25 cellular contexts compared by ENCODE assay signal in the genomic region with DNA sequence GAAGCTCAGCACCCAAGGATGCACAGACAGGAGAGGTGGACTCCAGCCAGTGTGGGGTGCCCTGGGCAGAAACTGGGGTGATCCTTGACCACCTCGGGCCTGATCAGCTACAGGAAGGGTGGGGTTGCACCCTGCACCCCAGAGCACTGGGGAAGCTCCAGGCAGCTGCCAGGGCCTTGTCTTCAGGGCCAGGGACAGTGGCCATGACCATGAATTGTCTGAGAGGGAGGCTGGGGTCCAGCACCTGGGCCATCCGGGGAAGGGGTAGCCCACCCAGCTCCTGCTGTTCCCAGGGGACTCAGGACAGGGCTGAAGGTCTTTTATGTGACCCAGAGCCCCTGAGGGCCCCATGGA. TPM values are rescaled to one million over a fixed set of nuclear protein-coding genes. Genes with fewer than 3 reads are reported as not detected.
DNase-seq lines count a peak whose midpoint lies in the region; ATAC-seq and TF ChIP-seq lines count a peak whose summit lies in the region.
"Had no signal": no experiment of that assay in that cellular context is flagged by ENCODE, and none has a peak within 500 bp of the region (broad histone marks: within the 10 kb centered on the region; RNA-seq: fewer than 3 reads in every experiment).

No MANE protein-coding gene starts in this region.

- H3K79me2 ChIP-seq in osteoblast (ENCODE audit: insufficient read depth, low read length) (no peaks in the 10 kb centered on the region), PC-9 (ENCODE audit: low read depth) (no peaks in the 10 kb centered on the region)

- H3K4me2 ChIP-seq in osteoblast (ENCODE audit: insufficient read depth, low read length) (no peak overlapping the region), PC-9 (no peak overlapping the region)
- H3K4me2 ChIP-seq: KMS-11 had no signal

- no peak overlapping the region for H2AFZ ChIP-seq in osteoblast (ENCODE audit: low read length)
- no peak overlapping the region for H2AFZ ChIP-seq in PC-9

- H3K27ac ChIP-seq in osteoblast (ENCODE audit: low read depth, low read length) (no peak overlapping the region), substantia nigra (ENCODE audit: low read depth, low read length, poor library complexity, severe bottlenecking) (peak overlapping the region; percentile 45), PC-9 (no peak overlapping the region)
- H3K27ac ChIP-seq: C4-2B, KMS-11 had no signal

- BruUV-seq in PC-9 (replicated peaks; lab: Mats Ljungman, UMichigan), result no TSS peak

- no peaks in the 10 kb centered on the region for H3K4me1 ChIP-seq in osteoblast (ENCODE audit: insufficient read depth, low read length)
- H3K4me1 ChIP-seq in PC-9 (replicated peaks; ENCODE audit: insufficient read depth), result no peaks in the 10 kb centered on the region; the same call in none of the 2 replicates

- H3K9me2 ChIP-seq in PC-9 (ENCODE audit: insufficient read depth), result no peaks in the 10 kb centered on the region

- peaks cover 10% of the 10 kb centered on the region; the same call in 1 of the 2 replicates for H3F3A ChIP-seq in PC-9 (ENCODE audit: insufficient read depth, low read depth)

- TF ChIP-seq CTCF in osteoblast (IDR thresholded peaks at IDR 0.05; ENCODE audit: extremely low read depth, low read depth, low read length), result no peak
- TF ChIP-seq CTCF in PC-9 (conservative IDR thresholded peaks at IDR 0.05), result no peak

- POLR2A ChIA-PET in PC-9 (lab: Charles Lee; ENCODE audit: unreplicated experiment), result no interaction called here

- no peak overlapping the region for H3K4me3 ChIP-seq in H7 (ENCODE audit: insufficient read depth, low read depth, low read length)
- no peak overlapping the region for H3K4me3 ChIP-seq in osteoblast (ENCODE audit: insufficient read depth, low read length)
- no peak overlapping the region for H3K4me3 ChIP-seq in PC-9

- no peaks in the 10 kb centered on the region for H3K9me3 ChIP-seq in osteoblast (ENCODE audit: low read depth, low read length)
- H3K9me3 ChIP-seq in PC-9 (ENCODE audit: insufficient read depth, low read depth), result peaks cover 8% of the 10 kb centered on the region; the same call in 1 of the 2 replicates

- H3K27me3 ChIP-seq in H7 (ENCODE audit: control insufficient read depth, insufficient read depth, low read length) (peaks cover 4% of the 10 kb centered on the region), osteoblast (ENCODE audit: insufficient read depth, low read length) (no peaks in the 10 kb centered on the region), PC-9 (ENCODE audit: insufficient read depth, low read depth) (peaks cover 26% of the 10 kb centered on the region)

- H4K20me1 ChIP-seq in osteoblast (ENCODE audit: insufficient read depth, low read length), result no peaks in the 10 kb centered on the region
- H4K20me1 ChIP-seq in PC-9 (ENCODE audit: insufficient read depth), result no peaks in the 10 kb centered on the region; the same call in 1 of the 2 replicates

- intact Hi-C loops in PC-9 (cut with micrococcal nuclease; ENCODE audit: unreplicated experiment), result no loop called here

- CTCF ChIA-PET in PC-9 (lab: Charles Lee), result no interaction called here

- peak; percentile 58 for DNase-seq in activated effector memory CD4-positive, alpha-beta T cell treated with anti-CD3 and anti-CD28 coated beads, Interleukin-2, amount 50 U/mL, for 16 hours
- DNase-seq in activated effector memory CD4-positive, alpha-beta T cell treated with Interleukin-2 at 50 U/mL for 16 hours, result no peak
- DNase-seq in H7 (peak; percentile 43), osteoblast (ENCODE audit: insufficient read length, low spot score, missing footprints) (peak; percentile 48), substantia nigra (lab: John Stamatoyannopoulos, UW) (no peak), PC-9 (no peak)
- no peak for DNase-seq in stimulated activated naive CD4-positive, alpha-beta T cell treated with Interleukin-2 at 50 U/mL for 16 hours (lab: John Stamatoyannopoulos, UW)
- DNase-seq: AML-193; Calu3; CD8-positive, alpha-beta memory T cell; DMS153; IMR-90; NCI-H1105; NCI-H1694; NCI-H2081; NCI-H2171; NCI-H524 treated with DMSO at 0.1 percent for 48 hours; NCI-H82 had no signal

- ATAC-seq in HG03342 (IDR thresholded peaks at IDR 0.05; ENCODE audit: unreplicated experiment), result no peak
- ATAC-seq: Right ventricle myocardium inferior had no signal

- H3K36me3 ChIP-seq in H7 (replicated peaks; ENCODE audit: control insufficient read depth, insufficient read depth, low read length), result no peaks in the 10 kb centered on the region
- H3K36me3 ChIP-seq in osteoblast (ENCODE audit: insufficient read depth, low read length), result no peaks in the 10 kb centered on the region
- no peaks in the 10 kb centered on the region for H3K36me3 ChIP-seq in PC-9 (ENCODE audit: low read depth)

RNA-seq across cellular contexts. Expression of gene IL17REL, which starts 17.5 kb away (rescaled TPM):
- 0.04 TPM in 1 of 2 replicates, not detected in the other for total RNA-seq in H7 (2014; rRNA removed; shearing (Covaris generic))
- total RNA-seq in osteoblast, result not detected in 2 replicates
- not detected in 2 replicates for total RNA-seq in PC-9 (2021)
- total RNA-seq: A172, Calu3, Daoy, H4, IMR-90, Right ventricle myocardium inferior had no signal

RNA-seq across cellular contexts. Expression of gene PIM3, which starts 34.5 kb away (rescaled TPM):
- 71.2 and 79.7 TPM in 2 replicates for total RNA-seq in H7 (2014; rRNA removed; shearing (Covaris generic))
- 14.4 and 19.9 TPM in 2 replicates for total RNA-seq in osteoblast
- total RNA-seq in PC-9 (2021), result 67.0 and 84.8 TPM in 2 replicates

Comparison
In these comparisons a context has a peak if more than half of its experiments do, and no peak if none do; other contexts are left out.
1. DNase-seq: peak in activated effector memory CD4-positive, alpha-beta T cell treated with anti-CD3 and anti-CD28 coated beads, Interleukin-2, amount 50 U/mL, for 16 hours (single experiment), H7 (single experiment) and osteoblast (single experiment); none in activated effector memory CD4-positive, alpha-beta T cell treated with Interleukin-2 at 50 U/mL for 16 hours (single experiment), substantia nigra (0 of 49), stimulated activated naive CD4-positive, alpha-beta T cell treated with Interleukin-2 at 50 U/mL for 16 hours (single experiment) and PC-9 (0 of 2).